In the genomic region with DNA sequence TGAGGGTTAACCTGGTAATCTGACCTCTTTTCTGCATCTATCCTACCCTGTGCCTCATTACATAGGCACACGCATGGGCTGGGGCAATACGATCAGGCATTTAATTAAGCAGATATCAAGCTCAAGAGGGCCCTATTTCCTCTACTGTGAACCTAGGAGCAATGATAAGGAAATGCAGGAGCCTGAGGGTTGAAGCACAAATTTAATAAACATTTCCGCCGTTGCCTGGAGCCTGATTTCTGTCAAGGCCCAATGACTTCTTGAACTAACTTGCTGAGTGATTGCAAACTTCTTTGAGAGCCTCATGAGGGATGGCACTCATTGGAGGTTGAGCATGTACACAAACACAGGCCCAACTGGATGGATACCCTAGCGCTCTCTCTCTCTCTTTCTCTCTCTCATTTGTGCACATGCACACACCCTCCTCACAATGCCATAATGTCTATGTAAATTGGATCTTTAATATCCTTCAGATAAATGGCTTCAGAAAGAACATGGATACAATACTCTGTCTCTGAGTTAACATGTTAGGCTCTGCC, we compare ENCODE assay signal across 19 cellular contexts.
"Had no signal": no experiment of that assay in that cellular context is flagged by ENCODE, and none has a peak within 500 bp of the region (broad histone marks: within the 10 kb centered on the region; RNA-seq: fewer than 3 reads in every experiment).

No MANE protein-coding gene starts in this region.

- DNase-seq: KBM-7, MV-4-11, NCI-H1048, NCI-H1105, NCI-H1417, NCI-H1436 treated with DMSO at 0.1 percent for 48 hours, NCI-H1694, NCI-H187 treated with DMSO at 0.1 percent for 48 hours, NCI-H2029 treated with DMSO at 0.1 percent for 48 hours, NCI-H2171, NCI-H226, NCI-H446, NCI-H524, NCI-H526 treated with DMSO at 0.1 percent for 48 hours, SHP77, SK-N-SH, SW 1271, T-cell had no signal

- H3K9me3 ChIP-seq: SK-N-SH had no signal

- H3K27ac ChIP-seq: RWPE1 had no signal

- ATAC-seq: T-cell had no signal
